In genomic region chr7:139825666-139826290, GRCh38 we compare ENCODE assay signal across 13 cellular contexts. TPM values are rescaled to one million over a fixed set of nuclear protein-coding genes. Genes with fewer than 3 reads are reported as not detected.
DNase-seq lines count a peak whose midpoint lies in the region; ATAC-seq and TF ChIP-seq lines count a peak whose summit lies in the region.
"Had no signal": no experiment of that assay in that cellular context is flagged by ENCODE, and none has a peak within 500 bp of the region (broad histone marks: within the 10 kb centered on the region; RNA-seq: fewer than 3 reads in every experiment).

No MANE protein-coding gene starts in this region.

- H3K14ac ChIP-seq in neuronal stem cell (ENCODE audit: low read length), result no peak overlapping the region

- H3K4me3 Mint-ChIP-seq in glutamatergic neuron (ENCODE audit: unreplicated experiment), result no peak overlapping the region
- no peak overlapping the region for H3K4me3 Mint-ChIP-seq in immature natural killer cell
- H3K4me3 Mint-ChIP-seq: naive thymus-derived CD4-positive, alpha-beta T cell had no signal

- H3K36me3 Mint-ChIP-seq in glutamatergic neuron (ENCODE audit: unreplicated experiment) (no peaks in the 10 kb centered on the region), immature natural killer cell (peaks cover 0 to 7% (median under 1%) of the 10 kb centered on the region in 3 donors)
- H3K36me3 Mint-ChIP-seq: naive thymus-derived CD4-positive, alpha-beta T cell had no signal

- H3K9me3 ChIP-seq in RWPE2 (ENCODE audit: severe bottlenecking) (no peaks in the 10 kb centered on the region), neuronal stem cell (replicated peaks in 1 of 2; ENCODE audit: control insufficient read depth in 2 of 2, insufficient read depth in 1 of 2, low read depth in 1 of 2, low read length in 2 of 2) (no peaks in the 10 kb centered on the region)
- H3K9me3 ChIP-seq: tibial nerve had no signal

- peak; percentile 58 for DNase-seq in DMS53 (lab: John Stamatoyannopoulos, UW)
- DNase-seq in DMS53 treated with DMSO at 0.1 percent for 48 hours (lab: John Stamatoyannopoulos, UW; ENCODE audit: unreplicated experiment), result no peak
- DNase-seq in RWPE2 (ENCODE audit: low spot score), result no peak
- peak; percentile 51 for DNase-seq in epithelial cell of esophagus (ENCODE audit: low read depth)
- peak; percentile 36 for DNase-seq in retinal pigment epithelial cell (ENCODE audit: low read depth)
- no peak for DNase-seq in glutamatergic neuron
- no peak for DNase-seq in neuronal stem cell (ENCODE audit: low spot score)
- no peak for DNase-seq in immature natural killer cell
- DNase-seq: activated T-cell treated with anti-CD3 and anti-CD28 coated beads for 4 hours; aorta; naive thymus-derived CD4-positive, alpha-beta T cell had no signal

- no peak overlapping the region for H4K8ac ChIP-seq in neuronal stem cell (ENCODE audit: low read depth, low read length)

- H3K18ac ChIP-seq in neuronal stem cell (ENCODE audit: low read length), result no peak overlapping the region

- H3K9ac ChIP-seq in neuronal stem cell (ENCODE audit: low read depth, low read length, poor library complexity), result no peak overlapping the region

- H2BK12ac ChIP-seq in neuronal stem cell (ENCODE audit: low read length), result no peak overlapping the region

- H4K91ac ChIP-seq in neuronal stem cell (ENCODE audit: low read depth, low read length, poor library complexity), result no peak overlapping the region

- no peaks in the 10 kb centered on the region for H3K79me1 ChIP-seq in neuronal stem cell (ENCODE audit: low read depth, low read length)

- no peak overlapping the region for H3K4me2 ChIP-seq in neuronal stem cell (ENCODE audit: insufficient read depth, low read length, poor library complexity, severe bottlenecking)

- H3K4me3 ChIP-seq in RWPE2 (ENCODE audit: severe bottlenecking) (no peak overlapping the region), epithelial cell of esophagus (ENCODE audit: low read length) (no peak overlapping the region), retinal pigment epithelial cell (ENCODE audit: low read length) (no peak overlapping the region), neuronal stem cell (ENCODE audit: low read length in 2 of 2) (no peak overlapping the region)
- H3K4me3 ChIP-seq: tibial nerve had no signal

- no peak overlapping the region for H2AK5ac ChIP-seq in neuronal stem cell (ENCODE audit: low read depth, low read length)

- H3K23ac ChIP-seq in neuronal stem cell (ENCODE audit: low read depth, low read length, poor library complexity), result no peak overlapping the region

- no peak overlapping the region for H2AFZ ChIP-seq in neuronal stem cell (ENCODE audit: low read length)

- H3K27me3 ChIP-seq in RWPE2 (ENCODE audit: insufficient read depth, poor library complexity, severe bottlenecking) (no peaks in the 10 kb centered on the region), neuronal stem cell (ENCODE audit: control insufficient read depth in 3 of 3, insufficient read depth in 3 of 3, low read depth in 1 of 3, low read length in 3 of 3) (peaks cover 0 to 14% (median 0%) of the 10 kb centered on the region in 3 experiments)

- H3K4me1 Mint-ChIP-seq in glutamatergic neuron (ENCODE audit: low read depth, unreplicated experiment) (peaks cover 2% of the 10 kb centered on the region), immature natural killer cell (peaks cover 23 to 25% of the 10 kb centered on the region in 2 donors)

- H3K4ac ChIP-seq in neuronal stem cell (ENCODE audit: low read length), result no peak overlapping the region

- H3K36me3 ChIP-seq in RWPE2 (ENCODE audit: low read depth), result no peaks in the 10 kb centered on the region
- H3K36me3 ChIP-seq in neuronal stem cell (replicated peaks in 1 of 2; ENCODE audit: control insufficient read depth in 2 of 2, insufficient read depth in 2 of 2, low read length in 2 of 2), result no peaks in the 10 kb centered on the region
- H3K36me3 ChIP-seq: tibial nerve had no signal

- no peak overlapping the region for H2BK15ac ChIP-seq in neuronal stem cell (ENCODE audit: low read length)

- H3K9me3 Mint-ChIP-seq in glutamatergic neuron (ENCODE audit: unreplicated experiment) (no peaks in the 10 kb centered on the region), immature natural killer cell (no peaks in the 10 kb centered on the region)
- H3K9me3 Mint-ChIP-seq: naive thymus-derived CD4-positive, alpha-beta T cell had no signal

- H2BK5ac ChIP-seq in neuronal stem cell (ENCODE audit: low read length), result no peak overlapping the region

- no peak overlapping the region for H3K27ac Mint-ChIP-seq in glutamatergic neuron (ENCODE audit: unreplicated experiment)
- H3K27ac Mint-ChIP-seq in immature natural killer cell, result no peak overlapping the region
- H3K27ac Mint-ChIP-seq: naive thymus-derived CD4-positive, alpha-beta T cell had no signal

- no CpG with 5 or more reads among the region's 9 CpGs for WGBS in neuronal stem cell (ENCODE audit: extremely low coverage in 2 of 2, insufficient read length in 2 of 2, insufficient replicate concordance in 1 of 2), 2 donors

- H3K27me3 Mint-ChIP-seq in glutamatergic neuron (ENCODE audit: unreplicated experiment) (peaks cover 4% of the 10 kb centered on the region), immature natural killer cell (ENCODE audit: low read depth in 3 of 3) (peaks cover 0 to 5% (median 3%) of the 10 kb centered on the region in 3 donors)

- H3K27ac ChIP-seq in RWPE2 (ENCODE audit: poor library complexity, severe bottlenecking) (no peak overlapping the region), neuronal stem cell (replicated peaks; ENCODE audit: low read length) (no peak overlapping the region)
- H3K27ac ChIP-seq: 22Rv1, tibial nerve had no signal

- H3K4me1 ChIP-seq in RWPE2 (ENCODE audit: insufficient read depth, poor library complexity, severe bottlenecking) (no peaks in the 10 kb centered on the region), neuronal stem cell (ENCODE audit: control insufficient read depth in 2 of 2, insufficient read depth in 1 of 2, low read depth in 1 of 2, low read length in 2 of 2) (no peaks in the 10 kb centered on the region)
- H3K4me1 ChIP-seq: tibial nerve had no signal

- peak; percentile 72; the same call in 2 of the 3 replicates for ATAC-seq in RWPE2 (ENCODE audit: low read depth)
- ATAC-seq: naive thymus-derived CD4-positive, alpha-beta T cell had no signal

- no peak overlapping the region for H2BK120ac ChIP-seq in neuronal stem cell (ENCODE audit: low read depth, low read length)

- TF ChIP-seq CTCF in RWPE2 (IDR thresholded peaks at IDR 0.05; ENCODE audit: poor library complexity, severe bottlenecking), result no peak
- no peak for TF ChIP-seq CTCF in epithelial cell of esophagus (IDR thresholded peaks at IDR 0.05; ENCODE audit: insufficient read depth, low read depth, low read length, missing control alignments)
- no peak for TF ChIP-seq CTCF in retinal pigment epithelial cell (conservative IDR thresholded peaks at IDR 0.05; ENCODE audit: low read depth, low read length)
- TF ChIP-seq CTCF in glutamatergic neuron (IDR thresholded peaks at IDR 0.05; ENCODE audit: partially characterized antibody, unreplicated experiment), result no peak

RNA-seq across cellular contexts. Expression of gene TBXAS1, which starts 3.3 kb away (rescaled TPM):
- not detected for total RNA-seq in glutamatergic neuron (ENCODE audit: unreplicated experiment)
- polyA plus RNA-seq in neuronal stem cell (2013, experiment 1 of 2), result 3.9 TPM
- 3.3 TPM for polyA plus RNA-seq in neuronal stem cell (2013, experiment 2 of 2)
- polyA plus RNA-seq in immature natural killer cell, result 10 to 100 TPM; 59.6 to 93.3 (median 68.7) TPM

RNA-seq across cellular contexts. Expression of gene HIPK2, which starts 48.0 kb away (rescaled TPM):
- 36.9 TPM for total RNA-seq in glutamatergic neuron (ENCODE audit: unreplicated experiment)
- polyA plus RNA-seq in neuronal stem cell (2013, experiment 1 of 2), result 23.0 TPM
- 24.8 TPM for polyA plus RNA-seq in neuronal stem cell (2013, experiment 2 of 2)
- polyA plus RNA-seq in immature natural killer cell, result 10 to 100 TPM in 1 of 3 donors, 1 to 10 TPM in 2; 3.5 to 14.2 (median 3.7) TPM

Comparison
In these comparisons a context has a peak if more than half of its experiments do, and no peak if none do; other contexts are left out.
1. DNase-seq: peak in DMS53 (single experiment), epithelial cell of esophagus (single experiment) and retinal pigment epithelial cell (single experiment); none in DMS53 treated with DMSO at 0.1 percent for 48 hours (single experiment), RWPE2 (single experiment), glutamatergic neuron (single experiment), neuronal stem cell (single experiment) and immature natural killer cell (0 of 3).